ENCODE assay signal across 17 cellular contexts in the genomic region with DNA sequence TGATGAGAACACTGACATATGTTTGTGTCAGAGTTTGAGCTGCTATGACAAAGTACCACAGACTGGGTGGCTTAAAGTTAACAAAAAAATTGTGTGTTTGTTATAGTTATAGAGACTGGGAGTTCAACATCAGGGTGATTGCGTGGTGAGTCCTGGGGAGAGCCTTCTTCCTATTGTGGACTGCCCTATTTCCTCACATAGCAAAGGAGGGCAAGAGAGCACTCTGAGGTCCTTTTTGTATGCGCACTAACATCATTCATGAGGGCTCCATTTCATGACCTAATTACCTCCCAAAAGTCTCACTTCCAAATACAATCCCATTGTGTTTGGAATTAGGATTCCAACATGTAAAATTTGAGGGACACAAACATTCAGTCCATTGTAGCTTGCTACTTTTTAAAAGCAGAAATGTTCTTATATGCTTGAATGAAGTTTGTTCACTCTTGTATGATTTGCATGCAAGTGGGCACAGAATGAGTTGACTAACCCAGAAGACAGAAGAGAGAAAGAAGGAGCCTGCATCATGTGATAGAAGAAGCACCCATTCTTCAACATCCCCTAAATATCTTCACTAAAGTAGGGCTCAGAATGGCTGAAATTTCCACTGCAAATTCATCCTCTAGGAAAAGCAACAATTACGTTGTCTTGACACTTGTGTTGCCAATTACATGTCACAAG. TPM values are rescaled to one million over a fixed set of nuclear protein-coding genes. Genes with fewer than 3 reads are reported as not detected.
DNase-seq lines count a peak whose midpoint lies in the region; ATAC-seq, FAIRE-seq and TF ChIP-seq lines count a peak whose summit lies in the region.
"Had no signal": no experiment of that assay in that cellular context is flagged by ENCODE, and none has a peak within 500 bp of the region (broad histone marks: within the 10 kb centered on the region; RNA-seq: fewer than 3 reads in every experiment).

No MANE protein-coding gene starts in this region.

- in situ Hi-C loops in HepG2 (cut with HindIII; ENCODE audit: extremely low pct_ligation_motif_present, low pct_unique_long_range_greater_than_20kb), result no loop called here

- H3K27me3 Mint-ChIP-seq in CD4-positive, alpha-beta memory T cell, result peaks cover 12 to 15% of the 10 kb centered on the region in 2 donors

- H3K4me1 Mint-ChIP-seq in CD4-positive, alpha-beta memory T cell, result no peaks in the 10 kb centered on the region
- H3K4me1 Mint-ChIP-seq: neural crest cell; stimulated activated naive CD8-positive, alpha-beta T cell treated with anti-CD3 and anti-CD28 coated beads, Interleukin-15, amount 100 ng/mL, for 72 hours had no signal

- no peaks in the 10 kb centered on the region for H3K36me3 ChIP-seq in H1 (ENCODE audit: control insufficient read depth in 2 of 4, insufficient read depth in 4 of 4, low read length in 3 of 4)
- H3K36me3 ChIP-seq in CD4-positive, alpha-beta memory T cell (ENCODE audit: insufficient read depth, low read length), result no peaks in the 10 kb centered on the region
- no peaks in the 10 kb centered on the region for H3K36me3 ChIP-seq in HepG2 (replicated peaks in 1 of 2; ENCODE audit: control insufficient read depth in 1 of 2, insufficient read depth in 2 of 2, low read length in 2 of 2)
- H3K36me3 ChIP-seq: ascending aorta, sigmoid colon had no signal

- H3K79me2 ChIP-seq in H1 (ENCODE audit: control insufficient read depth in 1 of 2, insufficient read depth in 2 of 2, low read length in 2 of 2) (no peaks in the 10 kb centered on the region), HepG2 (ENCODE audit: insufficient read depth, low read length) (no peaks in the 10 kb centered on the region)

- WGBS in H1 (ENCODE audit: extremely low coverage in 1 of 2, insufficient coverage in 1 of 2, insufficient read length in 1 of 2, insufficient replicate concordance in 2 of 2, low coverage in 1 of 2, low lambda C conversion rate in 2 of 2, missing lambda C conversion rate in 1 of 2), 2 experiments, result 94% methylated on average over 3 of the region's 3 CpGs; no CpG with 5 or more reads in 1 of the 2 experiments
- WGBS in HepG2 (ENCODE audit: low lambda C conversion rate), result 39% methylated on average over 3 of the region's 3 CpGs

- H2BK5ac ChIP-seq in H1 (ENCODE audit: low read depth, low read length), result no peak overlapping the region

- H2BK120ac ChIP-seq in H1 (replicated peaks; ENCODE audit: low read depth, low read length), result no peak overlapping the region

- H3K9me3 ChIP-seq in H1 (ENCODE audit: insufficient read depth in 2 of 2, low read depth in 1 of 2, low read length in 1 of 2) (no peaks in the 10 kb centered on the region), HepG2 (ENCODE audit: low read length) (no peaks in the 10 kb centered on the region)
- no peaks in the 10 kb centered on the region for H3K9me3 ChIP-seq in CD4-positive, alpha-beta memory T cell (ENCODE audit: control insufficient read depth in 1 of 2, low read length in 2 of 2)
- H3K9me3 ChIP-seq: ascending aorta, sigmoid colon had no signal

- H3K27me3 ChIP-seq in H1 (replicated peaks in 1 of 4; ENCODE audit: control insufficient read depth in 3 of 4, extremely low read depth in 1 of 4, insufficient read depth in 3 of 4, low read length in 3 of 4) (no peaks in the 10 kb centered on the region), HepG2 (ENCODE audit: control insufficient read depth in 1 of 2, insufficient read depth in 2 of 2, low read length in 2 of 2) (no peaks in the 10 kb centered on the region; a peak in 1 of 5 replicates)
- H3K27me3 ChIP-seq in CD4-positive, alpha-beta memory T cell (ENCODE audit: insufficient read depth, low read length), result peaks cover 5% of the 10 kb centered on the region
- H3K27me3 ChIP-seq: ascending aorta, sigmoid colon had no signal

- no peak overlapping the region for H4K8ac ChIP-seq in H1 (ENCODE audit: extremely low read depth, insufficient read depth, low read length)

- H4K20me1 ChIP-seq in H1 (replicated peaks in 1 of 2; ENCODE audit: control insufficient read depth in 1 of 2, insufficient read depth in 2 of 2, low read length in 2 of 2) (no peaks in the 10 kb centered on the region), HepG2 (ENCODE audit: insufficient read depth, low read length) (no peaks in the 10 kb centered on the region)

- TF ChIP-seq POLR2A in H1 (IDR thresholded peaks at IDR 0.05; ENCODE audit: control extremely low read depth in 1 of 2, low read depth in 2 of 2, low read length in 2 of 2) (no peak), HepG2 (IDR thresholded peaks at IDR 0.05; ENCODE audit: insufficient read depth in 1 of 2, low read depth in 2 of 2, low read length in 2 of 2) (no peak)

- ATAC-seq in GM18870 (IDR thresholded peaks at IDR 0.05; ENCODE audit: unreplicated experiment), result peak; percentile 79
- ATAC-seq in GM21717 (IDR thresholded peaks at IDR 0.05; ENCODE audit: unreplicated experiment), result peak; percentile 69
- peak; percentile 87 for ATAC-seq in HG03045 (IDR thresholded peaks at IDR 0.05; ENCODE audit: unreplicated experiment)
- no peak for ATAC-seq in HepG2
- ATAC-seq: activated CD8-positive, alpha-beta T cell treated with anti-CD3 and anti-CD28 coated beads for 36 hours; stimulated activated naive CD8-positive, alpha-beta T cell treated with anti-CD3 and anti-CD28 coated beads, Interleukin-15, amount 100 ng/mL, for 72 hours had no signal

- H4K91ac ChIP-seq in H1 (replicated peaks; ENCODE audit: insufficient read length, low read length), result no peak overlapping the region

- no peaks in the 10 kb centered on the region for H3K36me3 Mint-ChIP-seq in CD4-positive, alpha-beta memory T cell

- H3K4ac ChIP-seq in H1 (replicated peaks; ENCODE audit: insufficient read length, low read depth, low read length), result no peak overlapping the region

- H3K9ac ChIP-seq in H1 (replicated peaks in 1 of 4; ENCODE audit: extremely low read depth in 1 of 4, low read depth in 3 of 4, low read length in 3 of 4), result no peak overlapping the region
- no peak overlapping the region for H3K9ac ChIP-seq in HepG2 (ENCODE audit: insufficient read depth, low read depth, low read length)

- H3K9me3 Mint-ChIP-seq in CD4-positive, alpha-beta memory T cell, result peaks cover 0 to 1% (median 0%) of the 10 kb centered on the region in 8 donors
- H3K9me3 Mint-ChIP-seq: activated CD8-positive, alpha-beta T cell treated with anti-CD3 and anti-CD28 coated beads for 36 hours; neural crest cell; stimulated activated naive CD8-positive, alpha-beta T cell treated with anti-CD3 and anti-CD28 coated beads, Interleukin-15, amount 100 ng/mL, for 72 hours had no signal

- no peak overlapping the region for H2BK15ac ChIP-seq in H1 (ENCODE audit: low read length)

- no peak overlapping the region for H3K4me3 Mint-ChIP-seq in CD4-positive, alpha-beta memory T cell
- H3K4me3 Mint-ChIP-seq: activated CD8-positive, alpha-beta T cell treated with anti-CD3 and anti-CD28 coated beads for 36 hours; neural crest cell; stimulated activated naive CD8-positive, alpha-beta T cell treated with anti-CD3 and anti-CD28 coated beads, Interleukin-15, amount 100 ng/mL, for 72 hours had no signal

- CTCF ChIA-PET in H1 (lab: Charles Lee; ENCODE audit: partially characterized antibody), result interaction anchor here (0.6 kb wide), 1 partner anchor 1078 kb away, joined by 3 read pairs; no protein-coding TSS in a partner anchor
- CTCF ChIA-PET in RWPE1 (lab: Yijun Ruan, JAX), result no interaction called here
- CTCF ChIA-PET in CD4-positive, alpha-beta memory T cell (lab: Charles Lee; ENCODE audit: partially characterized antibody), result no interaction called here
- CTCF ChIA-PET in HepG2 (lab: Yijun Ruan, JAX; ENCODE audit: low intra/inter-chr PET ratio, low total read pairs), result no interaction called here

- intact Hi-C loops in CD4-positive, alpha-beta memory T cell (cut with micrococcal nuclease), result no loop called here
- intact Hi-C loops in HepG2 (cut with micrococcal nuclease; ENCODE audit: unreplicated experiment), result no loop called here

- H3K14ac ChIP-seq in H1 (ENCODE audit: insufficient read length), result no peak overlapping the region

- no peak overlapping the region for H3K4me3 ChIP-seq in H1 (ENCODE audit: extremely low read depth in 1 of 4, insufficient read depth in 2 of 4, low read depth in 3 of 4, low read length in 4 of 4)
- H3K4me3 ChIP-seq in CD4-positive, alpha-beta memory T cell (ENCODE audit: low read length in 2 of 2), result no peak overlapping the region
- H3K4me3 ChIP-seq in HepG2 (replicated peaks in 1 of 3; ENCODE audit: insufficient read depth in 1 of 3, low read depth in 2 of 3, low read length in 3 of 3), result no peak overlapping the region
- H3K4me3 ChIP-seq: ascending aorta, sigmoid colon had no signal

- H3K27ac ChIP-seq in H1 (ENCODE audit: low read depth, low read length), result no peak overlapping the region
- H3K27ac ChIP-seq in RWPE1, result no peak overlapping the region
- H3K27ac ChIP-seq in CD4-positive, alpha-beta memory T cell (ENCODE audit: low read depth, low read length), result no peak overlapping the region
- no peak overlapping the region for H3K27ac ChIP-seq in HepG2 (ENCODE audit: extremely low read length, insufficient read depth, low read length)
- H3K27ac ChIP-seq: ascending aorta, sigmoid colon had no signal

- no peak overlapping the region for H4K5ac ChIP-seq in H1 (ENCODE audit: insufficient read length, low read depth, low read length)

- no peak overlapping the region for H3K56ac ChIP-seq in H1 (replicated peaks; ENCODE audit: insufficient read length, low read depth, low read length)

- 0 out of 2 replicates have a peak overlapping the region, but pooled peaks have one; percentile 1 for H2AFZ ChIP-seq in H1 (ENCODE audit: low read length)
- H2AFZ ChIP-seq in HepG2 (ENCODE audit: low read length), result no peak overlapping the region

- H2BK12ac ChIP-seq in H1 (ENCODE audit: low read depth, low read length), result no peak overlapping the region

- no TSS peak for BruUV-seq in HepG2 (replicated peaks; lab: Mats Ljungman, UMichigan)

- POLR2A ChIA-PET in H1 (lab: Charles Lee; ENCODE audit: partially characterized antibody) (no interaction called here), RWPE1 (lab: Yijun Ruan, JAX; ENCODE audit: low non-redundant PET) (no interaction called here), HepG2 (lab: Yijun Ruan, JAX) (no interaction called here)
- POLR2A ChIA-PET in CD4-positive, alpha-beta memory T cell (lab: Charles Lee; ENCODE audit: partially characterized antibody), result no interaction called here

- no peak overlapping the region for H2BK20ac ChIP-seq in H1 (ENCODE audit: low read length)

- FAIRE-seq in H1 (lab: Jason Lieb, UNC), result no peak
- no peak for FAIRE-seq in HepG2 (lab: Jason Lieb, UNC)

- no peak for TF ChIP-seq RAD21 in H1 (IDR thresholded peaks at IDR 0.05 in 1 of 2, conservative IDR thresholded peaks at IDR 0.05 in 1 of 2; ENCODE audit: low read depth in 2 of 2, low read length in 2 of 2)
- no peak for TF ChIP-seq RAD21 in HepG2 (CRISPR knock-in tag; IDR thresholded peaks at IDR 0.05)

- H3K23me2 ChIP-seq in H1 (ENCODE audit: low read depth, low read length), result no peaks in the 10 kb centered on the region; the same call in 1 of the 2 replicates

- H3K18ac ChIP-seq in H1 (ENCODE audit: extremely low read depth, low read length), result no peak overlapping the region

- DNase-seq in H1 (ENCODE audit: low read depth in 1 of 2, low spot score in 2 of 2) (no peak), NCI-H1436 treated with DMSO at 0.1 percent for 48 hours (lab: John Stamatoyannopoulos, UW) (no peak), RWPE1 (ENCODE audit: low spot score) (no peak), HepG2 (ENCODE audit: low spot score) (no peak)
- no peak for DNase-seq in CD4-positive, alpha-beta memory T cell
- DNase-seq: activated CD8-positive, alpha-beta T cell treated with anti-CD3 and anti-CD28 coated beads for 36 hours; dermis blood vessel endothelial cell; DMS53; hypothalamus; Right ventricle myocardium superior; sigmoid colon; stimulated activated naive CD8-positive, alpha-beta T cell treated with anti-CD3 and anti-CD28 coated beads, Interleukin-15, amount 100 ng/mL, for 72 hours had no signal

- H3K4me1 ChIP-seq in H1 (replicated peaks in 1 of 4; ENCODE audit: control insufficient read depth in 3 of 4, insufficient read depth in 4 of 4, low read length in 3 of 4) (no peaks in the 10 kb centered on the region), HepG2 (ENCODE audit: insufficient read depth, low read length) (peaks cover 15% of the 10 kb centered on the region)
- H3K4me1 ChIP-seq in CD4-positive, alpha-beta memory T cell (ENCODE audit: insufficient read depth, low read length), result no peaks in the 10 kb centered on the region
- H3K4me1 ChIP-seq: ascending aorta, sigmoid colon had no signal

- no peak overlapping the region for H2AK5ac ChIP-seq in H1 (ENCODE audit: low read depth, low read length)

- no peak overlapping the region for H3K27ac Mint-ChIP-seq in CD4-positive, alpha-beta memory T cell
- H3K27ac Mint-ChIP-seq: activated CD8-positive, alpha-beta T cell treated with anti-CD3 and anti-CD28 coated beads for 36 hours; stimulated activated naive CD8-positive, alpha-beta T cell treated with anti-CD3 and anti-CD28 coated beads, Interleukin-15, amount 100 ng/mL, for 72 hours had no signal

- H3K4me2 ChIP-seq in H1 (ENCODE audit: insufficient read depth in 1 of 2, low read depth in 2 of 2, low read length in 2 of 2) (no peak overlapping the region), HepG2 (ENCODE audit: low read depth, low read length) (no peak overlapping the region)

- TF ChIP-seq EP300 in H1 (IDR thresholded peaks at IDR 0.05; ENCODE audit: borderline replicate concordance in 1 of 2, low read depth in 2 of 2, low read length in 2 of 2) (no peak), HepG2 (IDR thresholded peaks at IDR 0.05; ENCODE audit: low read depth in 2 of 2, low read length in 2 of 2) (no peak), HepG2 (CRISPR knock-in tag; IDR thresholded peaks at IDR 0.05; ENCODE audit: borderline replicate concordance) (no peak)

- TF ChIP-seq CTCF in H1 (IDR thresholded peaks at IDR 0.05; ENCODE audit: control extremely low read depth in 1 of 3, insufficient read depth in 1 of 3, low read depth in 1 of 3, low read length in 3 of 3) (no peak), RWPE1 (conservative IDR thresholded peaks at IDR 0.05; ENCODE audit: low read depth) (no peak), HepG2 (CRISPR knock-in tag; IDR thresholded peaks at IDR 0.05) (no peak)

- no peaks in the 10 kb centered on the region for H3K79me1 ChIP-seq in H1 (ENCODE audit: low read depth, low read length)

- no peak overlapping the region for H3K23ac ChIP-seq in H1 (ENCODE audit: insufficient read length)

RNA-seq across cellular contexts. Expression of gene ALCAM, which starts 18.9 kb away (rescaled TPM):
- 33.0 and 35.7 TPM in 2 replicates for total RNA-seq in H1 (2021; fragmentation: NEBNext Ultra II Directional; extraction: Animal tissue kit (Norgen Biotek cat#: 25700))
- polyA plus RNA-seq in H1 (2011; rRNA removed) (9.1 and 10.8 TPM in 2 replicates), HepG2 (2011; rRNA removed) (22.3 and 26.0 TPM in 2 replicates)
- 14.5 TPM for polyA plus RNA-seq in H1 (2011; cell fraction: cytosol; rRNA removed)
- polyA plus RNA-seq in H1 (2011; cell fraction: nucleus; rRNA removed), result 38.8 TPM
- polyA plus RNA-seq in H1 (2012, experiment 1 of 2), result 21.4 to 39.2 TPM (median 28.6 TPM) in 4 replicates
- 1.9 TPM for polyA plus RNA-seq in H1 (2012, experiment 2 of 2)
- polyA plus RNA-seq in H1 (2013, experiment 1 of 2), result 55.3 TPM
- polyA plus RNA-seq in H1 (2013, experiment 2 of 2), result 49.9 TPM
- 46.4 and 99.7 TPM in 2 replicates for polyA minus RNA-seq in H1 (2011; rRNA and poly(A)+ RNA removed)
- 37.0 TPM for polyA minus RNA-seq in H1 (2011; cell fraction: cytosol; rRNA and poly(A)+ RNA removed)
- polyA minus RNA-seq in H1 (2011; cell fraction: nucleus; rRNA and poly(A)+ RNA removed), result 112 TPM
- 10 to 100 TPM; 10.3 to 10.6 TPM for total RNA-seq in CD4-positive, alpha-beta memory T cell
- 1 to 10 TPM; 5.5 to 6.8 TPM for polyA plus RNA-seq in CD4-positive, alpha-beta memory T cell
- total RNA-seq in HepG2 (2016; rRNA removed; fragmentation: Illumina TruSeq; extraction: Trizol), result 17.7 and 33.1 TPM in 2 replicates
- total RNA-seq in HepG2 (2016; cell fraction: cytosol; rRNA removed; fragmentation: Illumina TruSeq; extraction: Trizol; ENCODE audit: low read depth), result 1.7 and 1.8 TPM in 2 replicates
- total RNA-seq in HepG2 (2016; cell fraction: insoluble cytoplasmic fraction; rRNA removed; fragmentation: Illumina TruSeq; extraction: Trizol), result 16.4 and 31.6 TPM in 2 replicates
- total RNA-seq in HepG2 (2016; cell fraction: membrane; rRNA removed; fragmentation: Illumina TruSeq; extraction: Trizol), result 6.7 and 7.8 TPM in 2 replicates
- total RNA-seq in HepG2 (2016; cell fraction: nucleus; rRNA removed; fragmentation: Illumina TruSeq; extraction: Trizol), result 47.1 and 48.3 TPM in 2 replicates
- polyA plus RNA-seq in HepG2 (2011; cell fraction: cytosol; rRNA removed), result 9.5 and 15.0 TPM in 2 replicates
- polyA plus RNA-seq in HepG2 (2011; cell fraction: nucleus; rRNA removed), result 13.1 and 13.6 TPM in 2 replicates
- polyA plus RNA-seq in HepG2 (2012), result 48.2 and 66.0 TPM in 2 replicates
- polyA plus RNA-seq in HepG2 (2016; cell fraction: cytosol; fragmentation: Illumina TruSeq; extraction: Trizol; ENCODE audit: low read depth), result 1.1 TPM in 2 replicates
- polyA plus RNA-seq in HepG2 (2016; cell fraction: insoluble cytoplasmic fraction; fragmentation: Illumina TruSeq; extraction: Trizol; ENCODE audit: low read depth), result 13.5 and 13.7 TPM in 2 replicates
- polyA plus RNA-seq in HepG2 (2016; cell fraction: membrane; fragmentation: Illumina TruSeq; extraction: Trizol; ENCODE audit: low read depth), result 2.9 and 3.2 TPM in 2 replicates
- polyA plus RNA-seq in HepG2 (2016; cell fraction: nucleus; fragmentation: Illumina TruSeq; extraction: Trizol; ENCODE audit: insufficient read depth, low read depth), result 40.6 and 40.7 TPM in 2 replicates
- 12.6 and 18.4 TPM in 2 replicates for polyA minus RNA-seq in HepG2 (2011; rRNA and poly(A)+ RNA removed; ENCODE audit: low replicate concordance)
- 27.3 and 35.7 TPM in 2 replicates for polyA minus RNA-seq in HepG2 (2011; cell fraction: cytosol; rRNA and poly(A)+ RNA removed)
- polyA minus RNA-seq in HepG2 (2011; cell fraction: nucleus; rRNA and poly(A)+ RNA removed), result 78.7 and 87.5 TPM in 2 replicates
